ENCODE assay signal across 27 cellular contexts in genomic region chr1:246255773-246256172, GRCh38.
"Had no signal": no experiment of that assay in that cellular context is flagged by ENCODE, and none has a peak within 500 bp of the region (broad histone marks: within the 10 kb centered on the region; RNA-seq: fewer than 3 reads in every experiment).

No MANE protein-coding gene starts in this region.

- ATAC-seq: stimulated activated effector memory CD8-positive, alpha-beta T cell treated with anti-CD3 and anti-CD28 coated beads, Interleukin-12 subunit alpha, Interleukin-12 subunit beta, amount 100 ng/mL, for 72 hours; stimulated activated memory B cell treated with anti-CD40 and anti-IgM and Interleukin-4, amounts not matched to agents 10 μg/mL and 1 μg/mL and 100 μg/mL, for 72 hours; stimulated activated naive B cell treated with anti-CD40 and anti-IgM and Interleukin-4, amounts not matched to agents 10 μg/mL and 1 μg/mL and 100 μg/mL, for 72 hours; stimulated activated naive CD8-positive, alpha-beta T cell treated with anti-CD3 and anti-CD28 coated beads, Interleukin-15, amount 100 ng/mL, for 72 hours; stimulated activated naive CD8-positive, alpha-beta T cell treated with anti-CD3 and anti-CD28 coated beads, Interleukin-15, Interleukin-2, amounts not matched to agents 100 U/mL and 50 U/mL, for 24 hours; upper lobe of right lung had no signal

- H3K4me3 ChIP-seq: stomach, suprapubic skin, testis, thoracic aorta, thyroid gland, tibial artery, tibial nerve, transverse colon, upper lobe of left lung, upper lobe of right lung, uterus, vagina had no signal

- H3K27me3 ChIP-seq: stomach, suprapubic skin, testis, thyroid gland, tibial artery, tibial nerve, transverse colon, upper lobe of left lung, upper lobe of right lung, uterus, vagina had no signal

- FAIRE-seq: urothelium cell line had no signal

- H3K27ac ChIP-seq: stomach, suprapubic skin, testis, thoracic aorta, thyroid gland, tibial artery, tibial nerve, transverse colon, upper lobe of left lung, upper lobe of right lung, uterus, vagina had no signal

- DNase-seq: stimulated activated CD4-positive, alpha-beta T cell treated with anti-CD3 and anti-CD28 coated beads, Interleukin-2, amount 100 ng/mL, for 48 hours; stimulated activated CD4-positive, alpha-beta T cell treated with anti-CD3 and anti-CD28 coated beads, Interleukin-4, amount 100 ng/mL, for 1 hour; stimulated activated CD4-positive, alpha-beta T cell treated with anti-CD3 and anti-CD28 coated beads, Interleukin-4, amount 100 ng/mL, for 24 hours; stimulated activated CD4-positive, alpha-beta T cell treated with anti-CD3 and anti-CD28 coated beads, Interleukin-4, amount 100 ng/mL, for 4 hours; stimulated activated CD8-positive, alpha-beta memory T cell treated with anti-CD3 and anti-CD28 coated beads, Interleukin-4, amount 100 ng/mL, for 48 hours; stimulated activated naive B cell treated with anti-CD40 and anti-IgM and Interleukin-4, amounts not matched to agents 10 μg/mL and 1 μg/mL and 100 μg/mL, for 72 hours; stimulated activated naive CD4-positive, alpha-beta T cell; stimulated activated naive CD4-positive, alpha-beta T cell treated with Interleukin-2 at 50 U/mL for 16 hours; stimulated activated naive CD8-positive, alpha-beta T cell treated with anti-CD3 and anti-CD28 coated beads, Interleukin-15, amount 100 ng/mL, for 72 hours; stimulated activated naive CD8-positive, alpha-beta T cell treated with anti-CD3 and anti-CD28 coated beads, Interleukin-15, Interleukin-2, amounts not matched to agents 100 U/mL and 50 U/mL, for 24 hours; stomach; substantia nigra; testis; thyroid gland; tibial artery; transverse colon; trophoblast cell; upper lobe of left lung; upper lobe of right lung; uterus had no signal

- H3K9me3 ChIP-seq: testis, thyroid gland, upper lobe of right lung, vagina had no signal

- H3K4me1 ChIP-seq: stomach, suprapubic skin, testis, thyroid gland, tibial artery, tibial nerve, transverse colon, upper lobe of left lung, upper lobe of right lung, uterus, vagina had no signal

- H3K36me3 ChIP-seq: stomach, suprapubic skin, thoracic aorta, thyroid gland, tibial artery, tibial nerve, transverse colon, upper lobe of left lung, upper lobe of right lung, uterus, vagina had no signal
